ENCODE assay signal across 1 cellular context in genomic region chr2:3465844-3466481, GRCh38.
A peak's percentile ranks its signal among the peaks of the same experiment; 100 is the strongest.
TF ChIP-seq lines count a peak whose summit lies in the region.

No MANE protein-coding gene starts in this region.

TF ChIP-seq in HepG2, 621 proteins besides CTCF, POLR2A, EP300 and RAD21 (continued from another document and continues in another):
- TF ChIP-seq ZBTB40 (IDR thresholded peaks at IDR 0.05) (no peak), ZBTB40 (CRISPR knock-in tag; IDR thresholded peaks at IDR 0.05) (no peak), HIC2 (CRISPR knock-in tag; IDR thresholded peaks at IDR 0.05; ENCODE audit: low read depth) (no peak), YEATS2 (CRISPR knock-in tag; IDR thresholded peaks at IDR 0.05; ENCODE audit: borderline replicate concordance) (peak; percentile 69; the same call in 1 of the 2 replicates), STAG1 (CRISPR knock-in tag; IDR thresholded peaks at IDR 0.05) (no peak; the same call in 1 of the 2 replicates), ZC3H4 (CRISPR knock-in tag; IDR thresholded peaks at IDR 0.05; ENCODE audit: borderline replicate concordance) (no peak), ZNF256 (CRISPR knock-in tag; conservative IDR thresholded peaks at IDR 0.05) (no peak; the same call in 1 of the 2 replicates), ZNF34 (CRISPR knock-in tag; IDR thresholded peaks at IDR 0.05; ENCODE audit: borderline replicate concordance) (no peak), KAT2B (IDR thresholded peaks at IDR 0.05; ENCODE audit: borderline replicate concordance, low read depth, low read length) (no peak), ZFP36 (IDR thresholded peaks at IDR 0.05; ENCODE audit: borderline replicate concordance, low read depth, low read length, partially characterized antibody) (no peak), NAIF1 (CRISPR knock-in tag; IDR thresholded peaks at IDR 0.05; ENCODE audit: borderline replicate concordance) (peak; percentile 75), ZNF768 (CRISPR knock-in tag; IDR thresholded peaks at IDR 0.05) (0 out of 2 replicates have a peak, but pooled peaks have one; percentile 9), KLF6 (CRISPR knock-in tag; IDR thresholded peaks at IDR 0.05) (0 out of 2 replicates have a peak, but pooled peaks have one; percentile 63), ZNF703 (CRISPR knock-in tag; IDR thresholded peaks at IDR 0.05; ENCODE audit: borderline replicate concordance) (no peak), MAX (IDR thresholded peaks at IDR 0.05) (no peak; the same call in 1 of the 2 replicates), PAX8 (CRISPR knock-in tag; IDR thresholded peaks at IDR 0.05; ENCODE audit: borderline replicate concordance) (no peak; the same call in 1 of the 2 replicates), ZNF383 (CRISPR knock-in tag; IDR thresholded peaks at IDR 0.05; ENCODE audit: borderline replicate concordance) (no peak), SMC3 (IDR thresholded peaks at IDR 0.05; ENCODE audit: low read length) (peak; percentile 38; the same call in 1 of the 2 replicates), ZFP41 (CRISPR knock-in tag; IDR thresholded peaks at IDR 0.05; ENCODE audit: borderline replicate concordance) (no peak), ZNF274 (CRISPR knock-in tag; IDR thresholded peaks at IDR 0.05) (0 out of 2 replicates have a peak, but pooled peaks have one; percentile 6), ELF1 (CRISPR knock-in tag; IDR thresholded peaks at IDR 0.05) (peak; percentile 21; the same call in 1 of the 2 replicates), ZSCAN21 (CRISPR knock-in tag; IDR thresholded peaks at IDR 0.05; ENCODE audit: borderline replicate concordance) (peak; percentile 12; the same call in 1 of the 2 replicates), ZNF850 (CRISPR knock-in tag; conservative IDR thresholded peaks at IDR 0.05) (no peak), ADNP (CRISPR knock-in tag; IDR thresholded peaks at IDR 0.05) (no peak), HNRNPK (IDR thresholded peaks at IDR 0.05; ENCODE audit: low read depth, low read length, poor library complexity, severe bottlenecking) (no peak), ZNF142 (CRISPR knock-in tag; IDR thresholded peaks at IDR 0.05) (no peak), ZNF101 (CRISPR knock-in tag; IDR thresholded peaks at IDR 0.05; ENCODE audit: borderline replicate concordance, low read depth) (no peak), ZBTB44 (CRISPR knock-in tag; IDR thresholded peaks at IDR 0.05) (no peak), MAFG (CRISPR knock-in tag; IDR thresholded peaks at IDR 0.05) (no peak), NCOA1 (CRISPR knock-in tag; IDR thresholded peaks at IDR 0.05) (peak; percentile 77), NR2F6 (IDR thresholded peaks at IDR 0.05) (peak; percentile 80), NR2F6 (CRISPR knock-in tag; IDR thresholded peaks at IDR 0.05) (peak; percentile 78), ZNF713 (CRISPR knock-in tag; IDR thresholded peaks at IDR 0.05) (no peak)
- TF ChIP-seq, protein P1, sequence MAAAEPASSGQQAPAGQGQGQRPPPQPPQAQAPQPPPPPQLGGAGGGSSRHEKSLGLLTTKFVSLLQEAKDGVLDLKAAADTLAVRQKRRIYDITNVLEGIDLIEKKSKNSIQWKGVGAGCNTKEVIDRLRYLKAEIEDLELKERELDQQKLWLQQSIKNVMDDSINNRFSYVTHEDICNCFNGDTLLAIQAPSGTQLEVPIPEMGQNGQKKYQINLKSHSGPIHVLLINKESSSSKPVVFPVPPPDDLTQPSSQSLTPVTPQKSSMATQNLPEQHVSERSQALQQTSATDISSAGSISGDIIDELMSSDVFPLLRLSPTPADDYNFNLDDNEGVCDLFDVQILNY (CRISPR knock-in tag; conservative IDR thresholded peaks at IDR 0.05): no peak
- TF ChIP-seq, protein P2, sequence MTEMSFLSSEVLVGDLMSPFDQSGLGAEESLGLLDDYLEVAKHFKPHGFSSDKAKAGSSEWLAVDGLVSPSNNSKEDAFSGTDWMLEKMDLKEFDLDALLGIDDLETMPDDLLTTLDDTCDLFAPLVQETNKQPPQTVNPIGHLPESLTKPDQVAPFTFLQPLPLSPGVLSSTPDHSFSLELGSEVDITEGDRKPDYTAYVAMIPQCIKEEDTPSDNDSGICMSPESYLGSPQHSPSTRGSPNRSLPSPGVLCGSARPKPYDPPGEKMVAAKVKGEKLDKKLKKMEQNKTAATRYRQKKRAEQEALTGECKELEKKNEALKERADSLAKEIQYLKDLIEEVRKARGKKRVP (CRISPR knock-in tag; IDR thresholded peaks at IDR 0.05): peak in 1 of 2 experiments; percentile 81; a peak in 2 of 4 replicates
